ENCODE assay signal across 1 cellular context in genomic region chr17:75109407-75110236, GRCh38.
TF ChIP-seq lines count a peak whose summit lies in the region.

Gene ARMC7 (plus strand): TSS chr17:75109969. CDS start chr17:75110289, 320 bp downstream.

TF ChIP-seq in HEK293, 187 proteins besides CTCF, POLR2A, EP300 and RAD21 (continued from another document):
- no peak for TF ChIP-seq ZNF280D (tag by site-specific recombination; IDR thresholded peaks at IDR 0.05)
- peak; percentile 72 for TF ChIP-seq OSR2 (tag by site-specific recombination; IDR thresholded peaks at IDR 0.05)
- no peak for TF ChIP-seq OVOL3 (tag by site-specific recombination; IDR thresholded peaks at IDR 0.05)
- TF ChIP-seq, protein P1, sequence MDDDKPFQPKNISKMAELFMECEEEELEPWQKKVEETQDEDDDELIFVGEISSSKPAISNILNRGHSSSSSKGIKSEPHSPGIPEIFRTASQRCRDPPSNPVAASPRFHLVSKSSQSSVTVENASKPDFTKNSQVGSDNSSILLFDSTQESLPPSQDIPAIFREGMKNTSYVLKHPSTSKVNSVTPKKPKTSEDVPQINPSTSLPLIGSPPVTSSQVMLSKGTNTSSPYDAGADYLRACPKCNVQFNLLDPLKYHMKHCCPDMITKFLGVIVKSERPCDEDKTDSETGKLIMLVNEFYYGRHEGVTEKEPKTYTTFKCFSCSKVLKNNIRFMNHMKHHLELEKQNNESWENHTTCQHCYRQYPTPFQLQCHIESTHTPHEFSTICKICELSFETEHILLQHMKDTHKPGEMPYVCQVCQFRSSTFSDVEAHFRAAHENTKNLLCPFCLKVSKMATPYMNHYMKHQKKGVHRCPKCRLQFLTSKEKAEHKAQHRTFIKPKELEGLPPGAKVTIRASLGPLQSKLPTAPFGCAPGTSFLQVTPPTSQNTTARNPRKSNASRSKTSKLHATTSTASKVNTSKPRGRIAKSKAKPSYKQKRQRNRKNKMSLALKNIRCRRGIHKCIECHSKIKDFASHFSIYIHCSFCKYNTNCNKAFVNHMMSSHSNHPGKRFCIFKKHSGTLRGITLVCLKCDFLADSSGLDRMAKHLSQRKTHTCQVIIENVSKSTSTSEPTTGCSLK (tag by site-specific recombination; IDR thresholded peaks at IDR 0.05) = no peak
- 0 out of 2 replicates have a peak, but pooled peaks have one; percentile 35 for TF ChIP-seq ZNF596 (tag by site-specific recombination; IDR thresholded peaks at IDR 0.05)
- TF ChIP-seq ZIC2 (tag by site-specific recombination; IDR thresholded peaks at IDR 0.05) = no peak
- no peak for TF ChIP-seq ZNF16 (tag by site-specific recombination; IDR thresholded peaks at IDR 0.05; ENCODE audit: low read depth)
- peak; percentile 89 for TF ChIP-seq ZNF600 (tag by site-specific recombination; IDR thresholded peaks at IDR 0.05)
- TF ChIP-seq ZNF324 (tag by site-specific recombination; IDR thresholded peaks at IDR 0.05) = no peak
- no peak for TF ChIP-seq ZNF623 (tag by site-specific recombination; IDR thresholded peaks at IDR 0.05)
- no peak for TF ChIP-seq ZNF639 (tag by site-specific recombination; IDR thresholded peaks at IDR 0.05)
- TF ChIP-seq, protein P2, sequence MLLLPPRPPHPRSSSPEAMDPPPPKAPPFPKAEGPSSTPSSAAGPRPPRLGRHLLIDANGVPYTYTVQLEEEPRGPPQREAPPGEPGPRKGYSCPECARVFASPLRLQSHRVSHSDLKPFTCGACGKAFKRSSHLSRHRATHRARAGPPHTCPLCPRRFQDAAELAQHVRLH (tag by site-specific recombination; IDR thresholded peaks at IDR 0.05) = no peak
- TF ChIP-seq REPIN1 (tag by site-specific recombination; IDR thresholded peaks at IDR 0.05; ENCODE audit: low read depth) = no peak
- TF ChIP-seq ZNF214 (tag by site-specific recombination; IDR thresholded peaks at IDR 0.05; ENCODE audit: borderline replicate concordance) = no peak
- TF ChIP-seq ZNF654 (tag by site-specific recombination; IDR thresholded peaks at IDR 0.05; ENCODE audit: low read depth) = no peak
- peak; percentile 96 for TF ChIP-seq ZBTB11 (tag by site-specific recombination; conservative IDR thresholded peaks at IDR 0.05; ENCODE audit: low read depth)
- TF ChIP-seq ZXDB (tag by site-specific recombination; IDR thresholded peaks at IDR 0.05) = 0 out of 2 replicates have a peak, but pooled peaks have one; percentile 14
- no peak for TF ChIP-seq SALL2 (tag by site-specific recombination; IDR thresholded peaks at IDR 0.05; ENCODE audit: borderline replicate concordance)
- TF ChIP-seq, protein P3, sequence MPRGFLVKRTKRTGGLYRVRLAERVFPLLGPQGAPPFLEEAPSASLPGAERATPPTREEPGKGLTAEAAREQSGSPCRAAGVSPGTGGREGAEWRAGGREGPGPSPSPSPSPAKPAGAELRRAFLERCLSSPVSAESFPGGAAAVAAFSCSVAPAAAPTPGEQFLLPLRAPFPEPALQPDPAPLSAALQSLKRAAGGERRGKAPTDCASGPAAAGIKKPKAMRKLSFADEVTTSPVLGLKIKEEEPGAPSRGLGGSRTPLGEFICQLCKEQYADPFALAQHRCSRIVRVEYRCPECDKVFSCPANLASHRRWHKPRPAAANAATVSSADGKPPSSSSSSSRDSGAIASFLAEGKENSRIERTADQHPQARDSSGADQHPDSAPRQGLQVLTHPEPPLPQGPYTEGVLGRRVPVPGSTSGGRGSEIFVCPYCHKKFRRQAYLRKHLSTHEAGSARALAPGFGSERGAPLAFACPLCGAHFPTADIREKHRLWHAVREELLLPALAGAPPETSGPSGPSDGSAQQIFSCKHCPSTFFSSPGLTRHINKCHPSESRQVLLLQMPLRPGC (tag by site-specific recombination; IDR thresholded peaks at IDR 0.05) = 0 out of 2 replicates have a peak, but pooled peaks have one; percentile 39
